Comparison of ENCODE assay signal across 22 cellular contexts in the genomic region with DNA sequence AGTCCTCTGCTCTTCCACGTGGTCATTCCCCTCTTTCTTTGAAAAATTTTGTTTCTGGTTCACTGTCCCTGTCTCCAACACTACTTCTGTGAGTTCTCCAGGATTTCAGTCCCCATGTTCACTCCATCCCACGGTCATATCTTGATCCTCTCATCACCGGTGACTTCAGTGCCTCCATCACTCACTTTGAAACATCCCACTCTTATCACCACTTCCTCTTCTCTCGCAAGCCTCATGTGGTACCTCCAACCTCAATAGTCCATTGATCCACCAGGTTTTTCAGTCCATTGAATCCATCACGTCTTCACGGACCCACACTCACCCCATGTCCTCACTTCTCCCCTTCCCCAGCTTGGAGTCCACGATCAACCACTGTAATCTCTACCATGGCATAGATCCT.
DNase-seq lines count a peak whose midpoint lies in the region; ATAC-seq, FAIRE-seq and TF ChIP-seq lines count a peak whose summit lies in the region.
"Had no signal": no experiment of that assay in that cellular context is flagged by ENCODE, and none has a peak within 500 bp of the region (broad histone marks: within the 10 kb centered on the region; RNA-seq: fewer than 3 reads in every experiment).

No MANE protein-coding gene starts in this region.

- no peak overlapping the region for H3K27ac Mint-ChIP-seq in stimulated activated effector memory CD8-positive, alpha-beta T cell treated with anti-CD3 and anti-CD28 coated beads, Interleukin-12 subunit alpha, Interleukin-12 subunit beta, amount 100 ng/mL, for 72 hours
- H3K27ac Mint-ChIP-seq in CD4-positive, alpha-beta memory T cell = no peak overlapping the region
- H3K27ac Mint-ChIP-seq: CD8-positive, alpha-beta T cell had no signal

- H3K9me3 Mint-ChIP-seq in stimulated activated effector memory CD8-positive, alpha-beta T cell treated with anti-CD3 and anti-CD28 coated beads, Interleukin-12 subunit alpha, Interleukin-12 subunit beta, amount 100 ng/mL, for 72 hours = no peaks in the 10 kb centered on the region
- no peaks in the 10 kb centered on the region for H3K9me3 Mint-ChIP-seq in CD4-positive, alpha-beta memory T cell
- H3K9me3 Mint-ChIP-seq: CD8-positive, alpha-beta T cell had no signal

- no peaks in the 10 kb centered on the region for H3K36me3 Mint-ChIP-seq in stimulated activated effector memory CD8-positive, alpha-beta T cell treated with anti-CD3 and anti-CD28 coated beads, Interleukin-12 subunit alpha, Interleukin-12 subunit beta, amount 100 ng/mL, for 72 hours
- no peaks in the 10 kb centered on the region for H3K36me3 Mint-ChIP-seq in CD4-positive, alpha-beta memory T cell
- H3K36me3 Mint-ChIP-seq: CD8-positive, alpha-beta T cell had no signal

- intact Hi-C loops in CD4-positive, alpha-beta memory T cell (cut with micrococcal nuclease) = loop anchor here (5.0 kb wide), 1 partner anchor 148 kb away; no protein-coding TSS in a partner anchor

- peak; percentile 66 for ATAC-seq in HG02885 (IDR thresholded peaks at IDR 0.05; ENCODE audit: poor library complexity, unreplicated experiment)
- ATAC-seq in stimulated activated effector memory CD8-positive, alpha-beta T cell treated with anti-CD3 and anti-CD28 coated beads, Interleukin-12 subunit alpha, Interleukin-12 subunit beta, amount 100 ng/mL, for 72 hours = peak; percentile 60
- ATAC-seq: A549; CD8-positive, alpha-beta T cell; HCT116; HepG2 had no signal

- POLR2A ChIA-PET in CD4-positive, alpha-beta memory T cell (lab: Charles Lee; ENCODE audit: partially characterized antibody) = no interaction called here

- H3K9me3 ChIP-seq in CD4-positive, alpha-beta memory T cell (ENCODE audit: control insufficient read depth in 1 of 2, low read length in 2 of 2) = no peaks in the 10 kb centered on the region
- H3K9me3 ChIP-seq: A549, BE2C had no signal

- no peak for FAIRE-seq in GM12891 (lab: Jason Lieb, UNC)
- FAIRE-seq: A549, D721Med, GM18507, HepG2, HTR-8/SVneo had no signal

- DNase-seq in GM12891 (ENCODE audit: insufficient read length, low spot score) (no peak), GM13976 (ENCODE audit: low spot score) (peak; percentile 25), NCI-H1694 treated with DMSO at 0.1 percent for 48 hours (lab: John Stamatoyannopoulos, UW) (no peak), NCI-H2029 (lab: John Stamatoyannopoulos, UW) (no peak)
- no peak for DNase-seq in stimulated activated effector memory CD8-positive, alpha-beta T cell treated with anti-CD3 and anti-CD28 coated beads, Interleukin-12 subunit alpha, Interleukin-12 subunit beta, amount 100 ng/mL, for 72 hours (ENCODE audit: low spot score in 2 of 2)
- DNase-seq in CD4-positive, alpha-beta memory T cell = no peak
- DNase-seq: BE2C; CD8-positive, alpha-beta T cell; COR-L47; DMS153; DND-41; GDM1; GOT3 had no signal

- no peak for TF ChIP-seq CTCF in GM13976 (IDR thresholded peaks at IDR 0.05; ENCODE audit: borderline replicate concordance, control extremely low read depth, extremely low read depth, insufficient read depth, missing control alignments)

- H3K27ac ChIP-seq in CD4-positive, alpha-beta memory T cell (ENCODE audit: low read depth, low read length) = no peak overlapping the region
- H3K27ac ChIP-seq: A549, C4-2B, KMS-11 had no signal

- H3K27me3 Mint-ChIP-seq in CD4-positive, alpha-beta memory T cell = peaks cover 0 to 5% of the 10 kb centered on the region in 2 donors

- CTCF ChIA-PET in CD4-positive, alpha-beta memory T cell (lab: Charles Lee; ENCODE audit: partially characterized antibody) = no interaction called here

- no peaks in the 10 kb centered on the region for H3K4me1 Mint-ChIP-seq in stimulated activated effector memory CD8-positive, alpha-beta T cell treated with anti-CD3 and anti-CD28 coated beads, Interleukin-12 subunit alpha, Interleukin-12 subunit beta, amount 100 ng/mL, for 72 hours
- peaks cover 0 to 17% (median 4%) of the 10 kb centered on the region in 4 donors for H3K4me1 Mint-ChIP-seq in CD4-positive, alpha-beta memory T cell

- in situ Hi-C loops in GM13976 (cut with MboI; ENCODE audit: low sequenced_read_pairs, unreplicated experiment) = no loop called here

- no peak overlapping the region for H3K4me3 Mint-ChIP-seq in stimulated activated effector memory CD8-positive, alpha-beta T cell treated with anti-CD3 and anti-CD28 coated beads, Interleukin-12 subunit alpha, Interleukin-12 subunit beta, amount 100 ng/mL, for 72 hours
- no peak overlapping the region for H3K4me3 Mint-ChIP-seq in CD4-positive, alpha-beta memory T cell
- H3K4me3 Mint-ChIP-seq: CD8-positive, alpha-beta T cell had no signal

- H3K4me1 ChIP-seq in CD4-positive, alpha-beta memory T cell (ENCODE audit: insufficient read depth, low read length) = no peaks in the 10 kb centered on the region
- H3K4me1 ChIP-seq: A549 had no signal

- no peaks in the 10 kb centered on the region for H3K27me3 ChIP-seq in CD4-positive, alpha-beta memory T cell (ENCODE audit: insufficient read depth, low read length)
- H3K27me3 ChIP-seq: BE2C had no signal

- no peak for TF ChIP-seq POLR2A in GM12891 (IDR thresholded peaks at IDR 0.05; ENCODE audit: low read depth, low read length)

- no peak overlapping the region for H3K4me3 ChIP-seq in CD4-positive, alpha-beta memory T cell (ENCODE audit: low read length in 2 of 2)
- H3K4me3 ChIP-seq: A549 had no signal

- no peaks in the 10 kb centered on the region for H3K36me3 ChIP-seq in CD4-positive, alpha-beta memory T cell (ENCODE audit: insufficient read depth, low read length)
- H3K36me3 ChIP-seq: BE2C had no signal

TF ChIP-seq in GM12891, 5 proteins besides CTCF, POLR2A, EP300 and RAD21:
- TF ChIP-seq PAX5 (IDR thresholded peaks at IDR 0.05; ENCODE audit: insufficient read depth, low read length, severe bottlenecking) (no peak), SPI1 (IDR thresholded peaks at IDR 0.05; ENCODE audit: low read depth, low read length) (peak; percentile 90)
